In genomic region chr4:139554726-139555072, GRCh38 we compare ENCODE assay signal across 8 cellular contexts. TPM values are rescaled to one million over a fixed set of nuclear protein-coding genes. Genes with fewer than 3 reads are reported as not detected.
DNase-seq lines count a peak whose midpoint lies in the region; ATAC-seq, FAIRE-seq and TF ChIP-seq lines count a peak whose summit lies in the region.

No MANE protein-coding gene starts in this region.

- TF ChIP-seq CTCF in esophagus squamous epithelium (IDR thresholded peaks at IDR 0.05): no peak

- DNase-seq in G401 (ENCODE audit: low spot score): peak; percentile 50
- DNase-seq in SJCRH30: no peak
- no peak for DNase-seq in esophagus squamous epithelium (lab: John Stamatoyannopoulos, UW)
- DNase-seq in small intestine: no peak
- DNase-seq in stimulated activated CD4-positive, alpha-beta T cell treated with anti-CD3 and anti-CD28 coated beads, Interleukin-4, amount 100 ng/mL, for 24 hours: no peak
- DNase-seq in effector CD4-positive, alpha-beta T cell: no peak

- peak overlapping the region; percentile 73 for H3K4me3 ChIP-seq in SJCRH30
- peak overlapping the region; percentile 63 to 97 (median 82) for H3K4me3 ChIP-seq in esophagus squamous epithelium
- peak overlapping the region; percentile 96 for H3K4me3 ChIP-seq in rectal smooth muscle tissue (ENCODE audit: low read length)
- H3K4me3 ChIP-seq in small intestine (ENCODE audit: low read depth in 1 of 2, low read length in 2 of 2): peak overlapping the region in 1 of 2 donors; percentile 89

- peaks cover 22% of the 10 kb centered on the region for H3K4me1 ChIP-seq in SJCRH30
- peaks cover 7 to 83% (median 44%) of the 10 kb centered on the region in 3 donors for H3K4me1 ChIP-seq in esophagus squamous epithelium
- peaks cover 45% of the 10 kb centered on the region for H3K4me1 ChIP-seq in rectal smooth muscle tissue (ENCODE audit: control insufficient read depth, insufficient read depth, low read length)
- no peaks in the 10 kb centered on the region for H3K4me1 ChIP-seq in small intestine (ENCODE audit: control insufficient read depth in 2 of 2, insufficient read depth in 1 of 2, low read depth in 1 of 2, low read length in 1 of 2)

- 6 to 8% methylated on average over 4 of the region's 4 CpGs for WGBS in esophagus squamous epithelium, 2 donors
- WGBS in small intestine, 3 donors: 21 to 34% (median 29%) methylated on average over 4 of the region's 4 CpGs

- H3K9me3 ChIP-seq in SJCRH30 (replicated peaks): no peaks in the 10 kb centered on the region
- no peaks in the 10 kb centered on the region for H3K9me3 ChIP-seq in esophagus squamous epithelium
- no peaks in the 10 kb centered on the region for H3K9me3 ChIP-seq in small intestine (ENCODE audit: control insufficient read depth, low read depth)

- H3K27me3 ChIP-seq in SJCRH30 (no peaks in the 10 kb centered on the region), esophagus squamous epithelium (peaks cover 0 to 14% (median 0%) of the 10 kb centered on the region in 4 donors), rectal smooth muscle tissue (ENCODE audit: control insufficient read depth, insufficient read depth, low read length) (no peaks in the 10 kb centered on the region), small intestine (ENCODE audit: control insufficient read depth in 2 of 2, insufficient read depth in 2 of 2, low read length in 2 of 2) (peaks cover 0 to 2% of the 10 kb centered on the region in 2 donors)

- H3K27ac ChIP-seq in SJCRH30: peak overlapping the region; percentile 80
- H3K27ac ChIP-seq in esophagus squamous epithelium: peak overlapping the region; percentile 94 to 99 (median 96)
- peak overlapping the region; percentile 93 for H3K27ac ChIP-seq in rectal smooth muscle tissue (ENCODE audit: low read depth, low read length)
- no peak overlapping the region for H3K27ac ChIP-seq in small intestine (ENCODE audit: low read depth in 1 of 2, low read length in 1 of 2)

- no peak for ATAC-seq in GM21367 (IDR thresholded peaks at IDR 0.05; ENCODE audit: unreplicated experiment)

- TF ChIP-seq POLR2A in esophagus squamous epithelium (IDR thresholded peaks at IDR 0.05): no peak

- no peaks in the 10 kb centered on the region for H3K36me3 ChIP-seq in SJCRH30
- H3K36me3 ChIP-seq in esophagus squamous epithelium: no peaks in the 10 kb centered on the region
- no peaks in the 10 kb centered on the region for H3K36me3 ChIP-seq in rectal smooth muscle tissue (ENCODE audit: control insufficient read depth, insufficient read depth, low read length)
- no peaks in the 10 kb centered on the region for H3K36me3 ChIP-seq in small intestine (ENCODE audit: control insufficient read depth in 2 of 2, insufficient read depth in 2 of 2, low read length in 2 of 2)

- intact Hi-C loops in esophagus squamous epithelium (cut with DNase I): no loop called here

- H3K9ac ChIP-seq in rectal smooth muscle tissue (ENCODE audit: low read length): no peak overlapping the region

- FAIRE-seq in small intestine (lab: Jason Lieb, UNC): no peak

- in situ Hi-C loops in G401 (cut with HindIII; ENCODE audit: low sequenced_read_pairs): no loop called here

RNA-seq across cellular contexts. Expression of gene SETD7, which starts 1.3 kb away (rescaled TPM):
- total RNA-seq in G401 (2014; rRNA removed; shearing (Covaris generic)): 9.6 and 11.9 TPM in 2 replicates
- 26.3 and 26.8 TPM in 2 replicates for total RNA-seq in SJCRH30 (2014; rRNA removed; shearing (Covaris generic))
- total RNA-seq in esophagus squamous epithelium: 10 to 100 TPM; 23.4 to 50.7 (median 39.6) TPM
- polyA plus RNA-seq in small intestine: 10 to 100 TPM in 1 of 3 donors, 1 to 10 TPM in 2; 2.7 to 17.1 (median 4.1) TPM

Comparison
In these comparisons a context has a peak if more than half of its experiments do, and no peak if none do; other contexts are left out.
1. H3K27ac ChIP-seq: peak in SJCRH30 (single experiment), esophagus squamous epithelium (4 of 4) and rectal smooth muscle tissue (single experiment); none in small intestine (0 of 2).